2 cellular contexts compared by ENCODE assay signal in the genomic region with DNA sequence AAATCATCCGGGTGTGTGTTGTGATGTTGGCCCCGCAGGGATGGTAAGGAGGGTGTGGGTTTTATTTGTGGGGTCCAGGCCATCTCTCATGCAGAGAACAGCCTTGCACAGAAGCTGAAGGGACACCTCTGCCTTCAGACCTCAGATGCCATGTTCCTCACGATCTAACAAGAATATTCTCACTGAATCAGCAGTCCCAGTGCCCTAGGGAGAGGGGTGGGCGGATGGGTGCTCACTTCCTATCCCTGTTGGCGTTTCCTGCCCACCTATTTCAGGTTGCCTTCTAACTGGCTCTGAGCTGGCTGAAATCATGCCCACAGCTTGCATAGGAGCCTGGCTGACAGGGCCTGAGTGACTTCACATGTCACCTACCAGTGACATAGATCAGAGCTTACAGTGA.
TF ChIP-seq lines count a peak whose summit lies in the region.

No MANE protein-coding gene starts in this region.

TF ChIP-seq in IMR-90, 13 proteins besides CTCF, POLR2A, EP300 and RAD21:
- no peak for TF ChIP-seq CHD1 (IDR thresholded peaks at IDR 0.05; ENCODE audit: low read depth, low read length)
- TF ChIP-seq MXI1 (IDR thresholded peaks at IDR 0.05; ENCODE audit: borderline replicate concordance, low read depth, low read length): no peak
- no peak for TF ChIP-seq MAZ (IDR thresholded peaks at IDR 0.05; ENCODE audit: borderline replicate concordance, low read depth, low read length)
- TF ChIP-seq BHLHE40 (IDR thresholded peaks at IDR 0.05; ENCODE audit: low read depth, low read length): no peak
- TF ChIP-seq MAFK (IDR thresholded peaks at IDR 0.05; ENCODE audit: low read depth, low read length): no peak
- TF ChIP-seq, protein P1, sequence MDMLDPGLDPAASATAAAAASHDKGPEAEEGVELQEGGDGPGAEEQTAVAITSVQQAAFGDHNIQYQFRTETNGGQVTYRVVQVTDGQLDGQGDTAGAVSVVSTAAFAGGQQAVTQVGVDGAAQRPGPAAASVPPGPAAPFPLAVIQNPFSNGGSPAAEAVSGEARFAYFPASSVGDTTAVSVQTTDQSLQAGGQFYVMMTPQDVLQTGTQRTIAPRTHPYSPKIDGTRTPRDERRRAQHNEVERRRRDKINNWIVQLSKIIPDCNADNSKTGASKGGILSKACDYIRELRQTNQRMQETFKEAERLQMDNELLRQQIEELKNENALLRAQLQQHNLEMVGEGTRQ (IDR thresholded peaks at IDR 0.05; ENCODE audit: low read depth, low read length): no peak
- TF ChIP-seq CEBPB (IDR thresholded peaks at IDR 0.05; ENCODE audit: low read depth, low read length): no peak
- no peak for TF ChIP-seq RFX5 (IDR thresholded peaks at IDR 0.05; ENCODE audit: low read depth, low read length)
- TF ChIP-seq SMC3 (IDR thresholded peaks at IDR 0.05; ENCODE audit: low read depth, low read length): no peak
- TF ChIP-seq FOS (IDR thresholded peaks at IDR 0.05; ENCODE audit: low read depth, low read length): no peak
- no peak for TF ChIP-seq NFE2L2 (IDR thresholded peaks at IDR 0.05; ENCODE audit: low read depth, low read length)
- TF ChIP-seq, protein P2, sequence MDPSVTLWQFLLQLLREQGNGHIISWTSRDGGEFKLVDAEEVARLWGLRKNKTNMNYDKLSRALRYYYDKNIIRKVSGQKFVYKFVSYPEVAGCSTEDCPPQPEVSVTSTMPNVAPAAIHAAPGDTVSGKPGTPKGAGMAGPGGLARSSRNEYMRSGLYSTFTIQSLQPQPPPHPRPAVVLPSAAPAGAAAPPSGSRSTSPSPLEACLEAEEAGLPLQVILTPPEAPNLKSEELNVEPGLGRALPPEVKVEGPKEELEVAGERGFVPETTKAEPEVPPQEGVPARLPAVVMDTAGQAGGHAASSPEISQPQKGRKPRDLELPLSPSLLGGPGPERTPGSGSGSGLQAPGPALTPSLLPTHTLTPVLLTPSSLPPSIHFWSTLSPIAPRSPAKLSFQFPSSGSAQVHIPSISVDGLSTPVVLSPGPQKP (IDR thresholded peaks at IDR 0.05; ENCODE audit: borderline replicate concordance, low read depth, low read length): no peak
- no peak for TF ChIP-seq RCOR1 (IDR thresholded peaks at IDR 0.05; ENCODE audit: insufficient replicate concordance, low read length)

TF ChIP-seq in H1, 55 proteins besides CTCF, POLR2A, EP300 and RAD21:
- TF ChIP-seq TEAD4 (IDR thresholded peaks at IDR 0.05; ENCODE audit: low read depth, low read length) (no peak), POLR2AphosphoS5 (IDR thresholded peaks at IDR 0.05; ENCODE audit: low read depth, low read length) (no peak), CREB1 (IDR thresholded peaks at IDR 0.05) (no peak), CTBP2 (IDR thresholded peaks at IDR 0.05; ENCODE audit: borderline replicate concordance, insufficient read depth, insufficient read length, low read length) (no peak), TCF12 (IDR thresholded peaks at IDR 0.05; ENCODE audit: low read depth, low read length) (no peak), SP1 (IDR thresholded peaks at IDR 0.05; ENCODE audit: low read depth, low read length) (no peak), KDM1A (IDR thresholded peaks at IDR 0.05; ENCODE audit: borderline replicate concordance, low read length) (no peak), JUND (IDR thresholded peaks at IDR 0.05; ENCODE audit: low read length) (no peak), BACH1 (IDR thresholded peaks at IDR 0.05; ENCODE audit: low read length) (no peak), SP4 (IDR thresholded peaks at IDR 0.05; ENCODE audit: low read length) (no peak), ZNF274 (IDR thresholded peaks at IDR 0.05; ENCODE audit: borderline replicate concordance, extremely low read depth, low read length) (no peak)
- TF ChIP-seq, protein P3, sequence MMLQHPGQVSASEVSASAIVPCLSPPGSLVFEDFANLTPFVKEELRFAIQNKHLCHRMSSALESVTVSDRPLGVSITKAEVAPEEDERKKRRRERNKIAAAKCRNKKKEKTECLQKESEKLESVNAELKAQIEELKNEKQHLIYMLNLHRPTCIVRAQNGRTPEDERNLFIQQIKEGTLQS (IDR thresholded peaks at IDR 0.05; ENCODE audit: insufficient read depth, low read depth, low read length): no peak
